ENCODE assay signal across 8 cellular contexts in genomic region chr19:55467236-55468053, GRCh38. TPM values are rescaled to one million over a fixed set of nuclear protein-coding genes. Genes with fewer than 3 reads are reported as not detected.
A peak's percentile ranks its signal among the peaks of the same experiment; 100 is the strongest.
DNase-seq lines count a peak whose midpoint lies in the region; ATAC-seq and TF ChIP-seq lines count a peak whose summit lies in the region.

No MANE protein-coding gene starts in this region.

- H3K4me1 Mint-ChIP-seq in activated T-cell treated with anti-CD3 and anti-CD28 coated beads, Interleukin-2, amount 50 U/mL, for 72 hours (ENCODE audit: low read depth): peaks cover 10% of the 10 kb centered on the region

- H3K27me3 ChIP-seq in OCI-LY3 (ENCODE audit: low read depth, low read length) (no peaks in the 10 kb centered on the region), parathyroid adenoma (ENCODE audit: control insufficient read depth, insufficient read depth, low read length) (no peaks in the 10 kb centered on the region), aorta (ENCODE audit: control insufficient read depth in 1 of 2, insufficient read depth in 2 of 2, low read length in 1 of 2) (no peaks in the 10 kb centered on the region)

- H3K9me3 ChIP-seq in OCI-LY3 (ENCODE audit: insufficient read depth, low read length) (no peaks in the 10 kb centered on the region), parathyroid adenoma (ENCODE audit: control insufficient read depth, low read length) (no peaks in the 10 kb centered on the region), aorta (ENCODE audit: control insufficient read depth, low read length) (no peaks in the 10 kb centered on the region)

- H3K27ac Mint-ChIP-seq in activated T-cell treated with anti-CD3 and anti-CD28 coated beads, Interleukin-2, amount 50 U/mL, for 72 hours: no peak overlapping the region

- peak; percentile 63 for ATAC-seq in GM19452 (IDR thresholded peaks at IDR 0.05; ENCODE audit: unreplicated experiment)
- peak; percentile 96 for ATAC-seq in activated T-cell treated with anti-CD3 and anti-CD28 coated beads, Interleukin-2, amount 50 U/mL, for 72 hours (replicated peaks in 1 of 2)
- peak; percentile 94 for ATAC-seq in aorta (ENCODE audit: low FRiP score)
- no peak for ATAC-seq in HG03378 (IDR thresholded peaks at IDR 0.05; ENCODE audit: unreplicated experiment)

- no peaks in the 10 kb centered on the region for H3K27me3 Mint-ChIP-seq in activated T-cell treated with anti-CD3 and anti-CD28 coated beads, Interleukin-2, amount 50 U/mL, for 72 hours (ENCODE audit: low read depth)

- H3K9ac ChIP-seq in OCI-LY3 (ENCODE audit: low read length): no peak overlapping the region; the same call in 1 of the 2 replicates
- no peak overlapping the region for H3K9ac ChIP-seq in parathyroid adenoma

- no peaks in the 10 kb centered on the region for H3K36me3 ChIP-seq in OCI-LY3 (replicated peaks; ENCODE audit: low read depth, low read length)
- H3K36me3 ChIP-seq in parathyroid adenoma (ENCODE audit: control insufficient read depth, insufficient read depth, low read length): no peaks in the 10 kb centered on the region
- no peaks in the 10 kb centered on the region for H3K36me3 ChIP-seq in aorta (ENCODE audit: control insufficient read depth in 1 of 2, insufficient read depth in 2 of 2, low read length in 1 of 2)

- no peaks in the 10 kb centered on the region for H3K9me3 Mint-ChIP-seq in activated T-cell treated with anti-CD3 and anti-CD28 coated beads, Interleukin-2, amount 50 U/mL, for 72 hours

- H3K4me3 Mint-ChIP-seq in activated T-cell treated with anti-CD3 and anti-CD28 coated beads, Interleukin-2, amount 50 U/mL, for 72 hours: no peak overlapping the region

- H2AFZ ChIP-seq in OCI-LY3 (ENCODE audit: low read depth, low read length): peak overlapping the region; percentile 97
- peak overlapping the region; percentile 27 for H2AFZ ChIP-seq in parathyroid adenoma

- peak overlapping the region; percentile 60 for H3K4me2 ChIP-seq in OCI-LY3 (ENCODE audit: low read length)
- no peak overlapping the region for H3K4me2 ChIP-seq in parathyroid adenoma (ENCODE audit: low read length)

- H3K4me3 ChIP-seq in OCI-LY3 (ENCODE audit: low read length): peak overlapping the region; percentile 25; the same call in 1 of the 2 replicates
- no peak overlapping the region for H3K4me3 ChIP-seq in fibroblast of pulmonary artery (replicated peaks; ENCODE audit: low read depth, low read length)
- H3K4me3 ChIP-seq in parathyroid adenoma (ENCODE audit: low read depth, low read length): no peak overlapping the region
- H3K4me3 ChIP-seq in aorta (ENCODE audit: low read length in 2 of 2): no peak overlapping the region

- intact Hi-C loops in aorta (cut with DNase I): loop anchor here (2.0 to 5.0 kb wide), 2 partner anchors 35 to 37 kb away; no protein-coding TSS in a partner anchor

- H3K4me1 ChIP-seq in OCI-LY3 (ENCODE audit: low read length) (peaks cover 4% of the 10 kb centered on the region), parathyroid adenoma (peaks cover 6% of the 10 kb centered on the region), aorta (ENCODE audit: control insufficient read depth in 1 of 2, insufficient read depth in 2 of 2, low read length in 2 of 2) (no peaks in the 10 kb centered on the region)

- H4K20me1 ChIP-seq in OCI-LY3 (ENCODE audit: insufficient read depth, low read length): no peaks in the 10 kb centered on the region

- H3K27ac ChIP-seq in OCI-LY3 (ENCODE audit: low read length): no peak overlapping the region
- H3K27ac ChIP-seq in parathyroid adenoma: no peak overlapping the region
- H3K27ac ChIP-seq in aorta (ENCODE audit: low read depth in 1 of 2, low read length in 2 of 2): no peak overlapping the region

- DNase-seq in AG09319 (ENCODE audit: extremely low read depth, low read depth) (peak; percentile 77), fibroblast of pulmonary artery (ENCODE audit: low read depth) (peak; percentile 82), aorta (peak; percentile 82 to 92)
- DNase-seq in activated T-cell treated with anti-CD3 and anti-CD28 coated beads, Interleukin-2, amount 50 U/mL, for 72 hours: peak; percentile 75 to 86

- WGBS in aorta, 2 donors: 26% methylated on average over 29 of the region's 29 CpGs

- H3K36me3 Mint-ChIP-seq in activated T-cell treated with anti-CD3 and anti-CD28 coated beads, Interleukin-2, amount 50 U/mL, for 72 hours (ENCODE audit: insufficient read depth in 2 of 2): no peaks in the 10 kb centered on the region

- TF ChIP-seq CTCF in AG09319 (IDR thresholded peaks at IDR 0.05; ENCODE audit: low read depth, low read length): peak; percentile 70
- TF ChIP-seq CTCF in OCI-LY3 (IDR thresholded peaks at IDR 0.05; ENCODE audit: low read depth, low read length): peak; percentile 99
- peak; percentile 54 for TF ChIP-seq CTCF in fibroblast of pulmonary artery (IDR thresholded peaks at IDR 0.05; ENCODE audit: low read length, missing control alignments)
- peak; percentile 99 for TF ChIP-seq CTCF in parathyroid adenoma (IDR thresholded peaks at IDR 0.05)

- H3K79me2 ChIP-seq in OCI-LY3 (ENCODE audit: low read length): no peaks in the 10 kb centered on the region
- no peaks in the 10 kb centered on the region for H3K79me2 ChIP-seq in parathyroid adenoma

RNA-seq across cellular contexts. Expression of gene C19orf85, which starts 2.9 kb away (rescaled TPM):
- not detected for total RNA-seq in activated T-cell treated with anti-CD3 and anti-CD28 coated beads, Interleukin-2, amount 50 U/mL, for 72 hours
- total RNA-seq in aorta: not detected
- polyA plus RNA-seq in aorta: not detected

RNA-seq across cellular contexts. Expression of gene ISOC2, which starts 6.0 kb away (rescaled TPM):
- 10 to 100 TPM; 19.5 to 20.3 TPM for total RNA-seq in activated T-cell treated with anti-CD3 and anti-CD28 coated beads, Interleukin-2, amount 50 U/mL, for 72 hours
- total RNA-seq in aorta: 10 to 100 TPM; 18.6 to 30.6 TPM
- 10 to 100 TPM; 42.6 to 47.3 TPM for polyA plus RNA-seq in aorta

RNA-seq across cellular contexts. Expression of gene ZNF628, which starts 9.0 kb away (rescaled TPM):
- total RNA-seq in activated T-cell treated with anti-CD3 and anti-CD28 coated beads, Interleukin-2, amount 50 U/mL, for 72 hours: 1 to 10 TPM; 7.9 to 9.0 TPM
- 1 to 10 TPM; 6.9 to 7.0 TPM for total RNA-seq in aorta
- polyA plus RNA-seq in aorta: 1 to 10 TPM; 1.3 to 2.0 TPM

RNA-seq across cellular contexts. Expression of gene NAT14, which starts 17.5 kb away (rescaled TPM):
- 10 to 100 TPM; 19.2 to 20.5 TPM for total RNA-seq in activated T-cell treated with anti-CD3 and anti-CD28 coated beads, Interleukin-2, amount 50 U/mL, for 72 hours
- 10 to 100 TPM; 15.3 to 16.2 TPM for total RNA-seq in aorta
- 10 to 100 TPM in 1 of 2 donors, 1 to 10 TPM in 1; 3.1 to 19.2 TPM for polyA plus RNA-seq in aorta

RNA-seq across cellular contexts. Expression of gene SSC5D, which starts 20.8 kb away (rescaled TPM):
- 1 to 10 TPM; 1.2 to 1.7 TPM for total RNA-seq in activated T-cell treated with anti-CD3 and anti-CD28 coated beads, Interleukin-2, amount 50 U/mL, for 72 hours
- 10 to 100 TPM in 1 of 2 donors, 1 to 10 TPM in 1; 8.6 to 64.1 TPM for total RNA-seq in aorta
- polyA plus RNA-seq in aorta: 1 to 10 TPM; 1.6 to 3.7 TPM
